18 cellular contexts compared by ENCODE assay signal in the genomic region with DNA sequence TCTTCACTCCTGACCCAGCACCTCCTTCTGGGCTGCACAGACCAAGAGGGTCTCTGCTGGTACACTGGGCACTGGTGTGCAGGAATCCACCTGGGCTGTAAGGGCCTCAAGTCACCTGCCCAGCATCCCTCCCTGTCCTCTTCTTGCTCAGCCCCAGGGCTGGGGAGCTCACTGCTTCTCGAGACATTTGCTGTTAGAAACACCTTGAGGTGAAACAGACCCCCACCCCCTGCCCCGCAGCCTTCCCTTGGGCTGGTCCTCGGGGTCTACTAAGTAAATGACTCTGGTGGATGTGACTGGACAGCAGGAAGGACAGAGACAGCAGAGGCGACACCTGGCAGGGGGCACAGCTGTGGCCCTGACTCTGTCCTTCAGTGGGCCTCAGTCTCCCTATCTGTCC.
"Had no signal": no experiment of that assay in that cellular context is flagged by ENCODE, and none has a peak within 500 bp of the region (broad histone marks: within the 10 kb centered on the region; RNA-seq: fewer than 3 reads in every experiment).

No MANE protein-coding gene starts in this region.

- H2AFZ ChIP-seq: neural progenitor cell had no signal

- H3K9ac ChIP-seq: neural progenitor cell had no signal

- H3K36me3 ChIP-seq: neural progenitor cell, pancreas, right lobe of liver, thyroid gland had no signal

- H3K9me3 ChIP-seq: mucosa of descending colon, pancreas, right lobe of liver, thyroid gland had no signal

- H3K4me2 ChIP-seq: neural progenitor cell had no signal

- DNase-seq: activated CD4-positive, alpha-beta T cell treated with anti-CD3 and anti-CD28 coated beads, Interleukin-2, amount 50 U/mL, for 1 hour; activated CD8-positive, alpha-beta memory T cell treated with anti-CD3 and anti-CD28 coated beads, Interleukin-2, amount 50 U/mL, for 4 hours; activated T-cell treated with anti-CD3 and anti-CD28 coated beads, Interleukin-2, amount 50 U/mL, for 72 hours; dorsolateral prefrontal cortex; endodermal cell; foreskin melanocyte; left ventricle myocardium superior; mucosa of descending colon; naive thymus-derived CD4-positive, alpha-beta T cell; pancreas; right lobe of liver; stimulated activated CD4-positive, alpha-beta T cell treated with anti-CD3 and anti-CD28 coated beads, Interleukin-12 subunit alpha, Interleukin-12 subunit beta, amount 100 ng/mL, for 4 hours; stimulated activated CD4-positive, alpha-beta T cell treated with anti-CD3 and anti-CD28 coated beads, Interleukin-1b, Interleukin-23, amount 100 ng/mL, for 48 hours; stimulated activated naive CD4-positive, alpha-beta T cell treated with Interleukin-2 at 50 U/mL for 16 hours; thyroid gland had no signal

- H3K4me1 ChIP-seq: right lobe of liver had no signal

- H3K4me3 ChIP-seq: dorsolateral prefrontal cortex, mucosa of descending colon, neural progenitor cell, pancreas, right lobe of liver, thyroid gland had no signal

- ATAC-seq: activated CD4-positive, CD25-positive, alpha-beta regulatory T cell treated with anti-CD3 and anti-CD28 coated beads, Interleukin-2, amount 50 U/mL, for 24 hours; activated T-cell treated with anti-CD3 and anti-CD28 coated beads, Interleukin-2, amount 50 U/mL, for 72 hours; left ventricle myocardium superior; mucosa of descending colon; naive thymus-derived CD4-positive, alpha-beta T cell; pancreas; right lobe of liver had no signal

- H3K27ac ChIP-seq: dorsolateral prefrontal cortex, epithelial cell of prostate, neural progenitor cell, pancreas, right lobe of liver, thyroid gland had no signal

- H3K27me3 ChIP-seq: dorsolateral prefrontal cortex, neural progenitor cell, pancreas, right lobe of liver, thyroid gland had no signal
